In genomic region chr10:95831076-95831475, GRCh38 we compare ENCODE assay signal across 24 cellular contexts.
DNase-seq lines count a peak whose midpoint lies in the region; ATAC-seq, FAIRE-seq and TF ChIP-seq lines count a peak whose summit lies in the region.
"Had no signal": no experiment of that assay in that cellular context is flagged by ENCODE, and none has a peak within 500 bp of the region (broad histone marks: within the 10 kb centered on the region; RNA-seq: fewer than 3 reads in every experiment).

No MANE protein-coding gene starts in this region.

- POLR2A ChIA-PET in GM12878 (lab: Charles Lee), result interaction anchor here (1.4 to 18.0 kb wide), 5 partner anchors 10 to 137 kb away, joined by 4 to 451 read pairs (median 176); partner anchors contain the start of genes ENTPD1 and TCTN3

- H2AFZ ChIP-seq in SU-DHL-6 (ENCODE audit: low read depth, low read length, severe bottlenecking), result no peak overlapping the region
- no peak overlapping the region for H2AFZ ChIP-seq in GM12878 (ENCODE audit: control insufficient read depth, low read depth, low read length)
- H2AFZ ChIP-seq: neural progenitor cell had no signal

- no peaks in the 10 kb centered on the region for H3K9me2 ChIP-seq in SU-DHL-6 (replicated peaks; ENCODE audit: insufficient read depth, low read length)

- intact Hi-C loops in GM12878 (cut with micrococcal nuclease; ENCODE audit: unreplicated experiment), result loop anchor here (5.0 kb wide), 1 partner anchor 534 kb away; no protein-coding TSS in a partner anchor

- no peaks in the 10 kb centered on the region for H3K27me3 ChIP-seq in SU-DHL-6 (ENCODE audit: low read length)
- no peaks in the 10 kb centered on the region for H3K27me3 ChIP-seq in GM12878 (replicated peaks in 1 of 2; ENCODE audit: control insufficient read depth in 2 of 2, insufficient read depth in 2 of 2, low read length in 1 of 2)
- H3K27me3 ChIP-seq: neural progenitor cell had no signal

- BruUV-seq in GM12878 (replicated peaks; lab: Mats Ljungman, UMichigan), result no TSS peak

- H3K4me3 ChIP-seq in GM12865 (ENCODE audit: low read depth, low read length) (peak overlapping the region; percentile 48), SU-DHL-6 (ENCODE audit: insufficient read depth, low read length, poor library complexity, severe bottlenecking) (no peak overlapping the region), GM12878 (peak overlapping the region; percentile 4; the same call in 1 of the 2 replicates), skin epidermis (no peak overlapping the region)
- H3K4me3 ChIP-seq: left ventricle myocardium inferior, neural progenitor cell, prostate gland, thoracic aorta had no signal

- ATAC-seq in GM12878 (peak; percentile 0; the same call in 2 of the 3 replicates), GM19023 (IDR thresholded peaks at IDR 0.05; ENCODE audit: unreplicated experiment) (no peak)

- peaks cover 57% of the 10 kb centered on the region for H3K4me1 ChIP-seq in GM12878 (ENCODE audit: control insufficient read depth, insufficient read depth, low read length)
- H3K4me1 ChIP-seq: neural progenitor cell, prostate gland had no signal

- no peak; the same call in 1 of the 2 replicates for TF ChIP-seq POLR2A in GM12878 (IDR thresholded peaks at IDR 0.05; ENCODE audit: low read depth, low read length)

- H3K9ac ChIP-seq in SU-DHL-6 (ENCODE audit: low read length), result peak overlapping the region; percentile 52; the same call in 1 of the 2 replicates
- H3K9ac ChIP-seq in GM12878 (ENCODE audit: control insufficient read depth, insufficient read depth, low read length), result peak overlapping the region; percentile 79
- H3K9ac ChIP-seq: neural progenitor cell had no signal

- TF ChIP-seq EP300 in GM12878 (IDR thresholded peaks at IDR 0.05; ENCODE audit: borderline replicate concordance in 1 of 2, control insufficient read depth in 1 of 2, low read depth in 2 of 2, low read length in 2 of 2), result no peak

- 42% methylated on average over 3 of the region's 3 CpGs for WGBS in GM12878 (ENCODE audit: insufficient coverage, insufficient replicate concordance, low lambda C conversion rate, missing lambda C conversion rate)

- H3K4me2 ChIP-seq in SU-DHL-6 (ENCODE audit: low read depth, low read length, poor library complexity, severe bottlenecking) (peak overlapping the region; percentile 60), GM12878 (ENCODE audit: control insufficient read depth, insufficient read depth) (peak overlapping the region; percentile 82)
- H3K4me2 ChIP-seq: neural progenitor cell had no signal

- H3K36me3 ChIP-seq in SU-DHL-6 (ENCODE audit: low read length), result no peaks in the 10 kb centered on the region
- peaks cover 4 to 18% of the 10 kb centered on the region in 2 experiments; a peak in 3 of 4 replicates for H3K36me3 ChIP-seq in GM12878 (ENCODE audit: control insufficient read depth in 2 of 2, insufficient read depth in 2 of 2, low read length in 1 of 2)
- H3K36me3 ChIP-seq: left ventricle myocardium inferior, neural progenitor cell, prostate gland, thoracic aorta had no signal

- RAD21 ChIA-PET in GM12878 (lab: Charles Lee; ENCODE audit: unreplicated experiment), result interaction anchor here (1.9 to 17.3 kb wide), 8 partner anchors 10 to 137 kb away, joined by 4 to 374 read pairs (median 64); partner anchors contain the start of genes ENTPD1 and TCTN3

- TF ChIP-seq CTCF in GM12865 (IDR thresholded peaks at IDR 0.05; ENCODE audit: insufficient read depth, low read depth, low read length, missing control alignments) (no peak), SU-DHL-6 (IDR thresholded peaks at IDR 0.05; ENCODE audit: insufficient read depth, low read length, poor library complexity, severe bottlenecking) (no peak), GM12878 (IDR thresholded peaks at IDR 0.05 in 2 of 3, conservative IDR thresholded peaks at IDR 0.05 in 1 of 3; ENCODE audit: control insufficient read depth in 2 of 3, extremely low read depth in 1 of 3, insufficient read depth in 1 of 3, low read depth in 3 of 3, low read length in 3 of 3) (no peak)

- FAIRE-seq in GM12878 (lab: Jason Lieb, UNC), result peak; percentile 64
- FAIRE-seq: TTC549 had no signal

- H3K27ac ChIP-seq in SU-DHL-6 (ENCODE audit: low read depth, low read length), result peak overlapping the region; percentile 90; the same call in 1 of the 2 replicates
- peak overlapping the region; percentile 98 for H3K27ac ChIP-seq in GM12878 (ENCODE audit: control insufficient read depth, insufficient read depth)
- H3K27ac ChIP-seq in skin epidermis, result peak overlapping the region in 12 of 21 experiments; percentile 2 to 82 (median 57)
- H3K27ac ChIP-seq: neural progenitor cell, prostate gland, thoracic aorta had no signal

- SMC1A ChIA-PET in GM12878 (lab: Charles Lee; ENCODE audit: uncharacterized antibody, unreplicated experiment), result interaction anchor here (1.1 to 25.1 kb wide), 7 partner anchors 9 to 137 kb away, joined by 3 to 795 read pairs (median 88); partner anchors contain the start of genes ENTPD1 and TCTN3

- peaks cover 22% of the 10 kb centered on the region for H3F3A ChIP-seq in SU-DHL-6 (ENCODE audit: insufficient read depth)

- no peaks in the 10 kb centered on the region for H3K79me2 ChIP-seq in SU-DHL-6 (ENCODE audit: insufficient read depth, low read length)
- peaks cover 67% of the 10 kb centered on the region for H3K79me2 ChIP-seq in GM12878 (ENCODE audit: control insufficient read depth, insufficient read depth, low read length)

- H3K9me3 ChIP-seq in SU-DHL-6 (ENCODE audit: insufficient read depth, low read length) (no peaks in the 10 kb centered on the region), GM12878 (replicated peaks; ENCODE audit: control insufficient read depth, insufficient read depth, low read length) (peaks cover 4% of the 10 kb centered on the region; the same call in 2 of the 3 replicates)
- H3K9me3 ChIP-seq: left ventricle myocardium inferior, prostate gland, thoracic aorta had no signal

- DNase-seq in GM12865 (ENCODE audit: low read depth), result peak; percentile 49
- DNase-seq in GM12878 (ENCODE audit: low read depth, low spot score), result no peak
- DNase-seq in NCI-H510A (lab: John Stamatoyannopoulos, UW), result no peak
- DNase-seq in NCI-H2171 treated with DMSO at 0.1 percent for 48 hours (lab: John Stamatoyannopoulos, UW), result no peak
- DNase-seq: activated CD4-positive, alpha-beta T cell treated with anti-CD3 and anti-CD28 coated beads for 1 hour; activated CD8-positive, alpha-beta memory T cell treated with anti-CD3 and anti-CD28 coated beads, Interleukin-2, amount 50 U/mL, for 48 hours; activated gamma-delta T cell treated with Interleukin-2 at 50 U/mL for 16 hours; anterior cingulate cortex; DMS53; foreskin fibroblast; GDM1; HFFc6; left ventricle myocardium inferior; NCI-H187 treated with DMSO at 0.1 percent for 48 hours; NCI-H2227 treated with DMSO at 0.1 percent for 48 hours; NCI-H82; Right ventricle myocardium superior had no signal

- TF ChIP-seq RAD21 in GM12878 (IDR thresholded peaks at IDR 0.05; ENCODE audit: insufficient read depth, low read depth, low read length), result no peak

- in situ Hi-C loops in GM12878 (cut with MboI), result loop anchor here (5.0 to 10.0 kb wide), 2 partner anchors 39 to 66 kb away; no protein-coding TSS in a partner anchor

- H4K20me1 ChIP-seq in SU-DHL-6 (ENCODE audit: low read depth, low read length), result no peaks in the 10 kb centered on the region
- no peaks in the 10 kb centered on the region for H4K20me1 ChIP-seq in GM12878 (ENCODE audit: control insufficient read depth, insufficient read depth)

- CTCF ChIA-PET in GM12878 (lab: Yijun Ruan, JAX), result interaction anchor here (1.1 to 5.9 kb wide), 8 partner anchors 9 to 46 kb away, joined by 3 to 62 read pairs (median 10); no protein-coding TSS in a partner anchor

TF ChIP-seq in GM12878, 131 proteins besides CTCF, POLR2A, EP300 and RAD21 (continues in another document):
- TF ChIP-seq E4F1 (IDR thresholded peaks at IDR 0.05; ENCODE audit: borderline replicate concordance, partially characterized antibody) (no peak), ATF3 (IDR thresholded peaks at IDR 0.05; ENCODE audit: borderline replicate concordance, extremely low read depth, low read depth, low read length) (no peak), ZZZ3 (IDR thresholded peaks at IDR 0.05; ENCODE audit: control insufficient read depth, insufficient read length, low read depth) (no peak)

Comparison
In these comparisons a context has a peak if more than half of its experiments do, and no peak if none do; other contexts are left out.
1. H3K4me3 ChIP-seq: peak in GM12865 (single experiment) and GM12878 (single experiment); none in SU-DHL-6 (single experiment) and skin epidermis (0 of 7).
2. Peak in every context shown above with its lines, with median percentiles within 50 percentile points of each other: H3K27ac ChIP-seq.